In genomic region chr20:1895674-1896496, GRCh38 we compare ENCODE assay signal across 8 cellular contexts. TPM values are rescaled to one million over a fixed set of nuclear protein-coding genes. Genes with fewer than 3 reads are reported as not detected.
DNase-seq lines count a peak whose midpoint lies in the region; TF ChIP-seq lines count a peak whose summit lies in the region.

No MANE protein-coding gene starts in this region.

- no peak for DNase-seq in GM12864 (ENCODE audit: low read depth)
- no peak for DNase-seq in SJCRH30
- DNase-seq in foreskin fibroblast = no peak
- no peak for DNase-seq in NCI-H524 (lab: John Stamatoyannopoulos, UW)
- DNase-seq in DMS153 treated with DMSO at 0.1 percent for 48 hours (lab: John Stamatoyannopoulos, UW; ENCODE audit: unreplicated experiment) = no peak
- DNase-seq in KBM-7 = no peak
- no peak for DNase-seq in SHP77 (lab: John Stamatoyannopoulos, UW)

- no peaks in the 10 kb centered on the region for H3K4me1 ChIP-seq in SJCRH30
- peaks cover 72 to 77% of the 10 kb centered on the region in 2 experiments for H3K4me1 ChIP-seq in neutrophil (ENCODE audit: control insufficient read depth in 1 of 2, insufficient read depth in 1 of 2, low read depth in 1 of 2, low read length in 1 of 2)

- H3K4me3 ChIP-seq in GM12864 (ENCODE audit: low read depth, low read length) (peak overlapping the region; percentile 60), SJCRH30 (peak overlapping the region; percentile 57), foreskin fibroblast (ENCODE audit: low read depth in 1 of 2, low read length in 2 of 2) (peak overlapping the region; percentile 80 to 86), neutrophil (ENCODE audit: low read depth in 1 of 2, low read length in 1 of 2) (peak overlapping the region; percentile 93 to 100)

- in situ Hi-C loops in KBM-7 (cut with MboI; ENCODE audit: low pct_unique_long_range_greater_than_20kb, low sequenced_read_pairs) = no loop called here

- H3K36me3 ChIP-seq in SJCRH30 = no peaks in the 10 kb centered on the region
- peaks cover 31% of the 10 kb centered on the region for H3K36me3 ChIP-seq in neutrophil

- no peak overlapping the region for H3K27ac ChIP-seq in SJCRH30
- peak overlapping the region; percentile 100 for H3K27ac ChIP-seq in neutrophil

- TF ChIP-seq CTCF in GM12864 (IDR thresholded peaks at IDR 0.05; ENCODE audit: low read depth, low read length, missing control alignments) (no peak), foreskin fibroblast (IDR thresholded peaks at IDR 0.05; ENCODE audit: low read depth, low read length) (no peak), neutrophil (IDR thresholded peaks at IDR 0.05) (no peak)

- H3K27me3 ChIP-seq in SJCRH30 (peaks cover 20% of the 10 kb centered on the region), neutrophil (no peaks in the 10 kb centered on the region)

- no peaks in the 10 kb centered on the region for H3K9me3 ChIP-seq in SJCRH30 (replicated peaks)
- H3K9me3 ChIP-seq in neutrophil = no peaks in the 10 kb centered on the region

RNA-seq across cellular contexts. Expression of gene SIRPA, which starts 0.7 kb away (rescaled TPM):
- total RNA-seq in SJCRH30 (2014; rRNA removed; shearing (Covaris generic)) = 0.93 and 1.4 TPM in 2 replicates
